10 cellular contexts compared by ENCODE assay signal in genomic region chr20:50546729-50547314, GRCh38. TPM values are rescaled to one million over a fixed set of nuclear protein-coding genes. Genes with fewer than 3 reads are reported as not detected.
DNase-seq lines count a peak whose midpoint lies in the region; ATAC-seq, FAIRE-seq and TF ChIP-seq lines count a peak whose summit lies in the region.
"Had no signal": no experiment of that assay in that cellular context is flagged by ENCODE, and none has a peak within 500 bp of the region (broad histone marks: within the 10 kb centered on the region; RNA-seq: fewer than 3 reads in every experiment).

No MANE protein-coding gene starts in this region.

- H3K27me3 ChIP-seq in right atrium auricular region, result no peaks in the 10 kb centered on the region
- H3K27me3 ChIP-seq in thymus (ENCODE audit: control insufficient read depth, insufficient read depth), result no peaks in the 10 kb centered on the region
- H3K27me3 ChIP-seq: cardiac muscle cell had no signal

- peaks cover 7% of the 10 kb centered on the region for H3K36me3 ChIP-seq in right atrium auricular region
- peaks cover 5% of the 10 kb centered on the region for H3K36me3 ChIP-seq in thymus (ENCODE audit: control insufficient read depth, insufficient read depth)
- H3K36me3 ChIP-seq: cardiac muscle cell had no signal

- no peak for TF ChIP-seq CTCF in right atrium auricular region (IDR thresholded peaks at IDR 0.05)
- no peak for TF ChIP-seq CTCF in fibroblast of villous mesenchyme (IDR thresholded peaks at IDR 0.05; ENCODE audit: insufficient read depth, low read depth, low read length)

- H3K9me3 ChIP-seq in right atrium auricular region (no peaks in the 10 kb centered on the region), thymus (ENCODE audit: control insufficient read depth) (no peaks in the 10 kb centered on the region)

- ATAC-seq in Right ventricle myocardium superior (ENCODE audit: poor library complexity), result peak; percentile 72

- H3K4me3 ChIP-seq in right atrium auricular region, result no peak overlapping the region
- H3K4me3 ChIP-seq in fibroblast of villous mesenchyme (ENCODE audit: low read depth, low read length), result no peak overlapping the region
- no peak overlapping the region for H3K4me3 ChIP-seq in thymus (ENCODE audit: low read length)
- H3K4me3 ChIP-seq: cardiac muscle cell, SK-N-MC had no signal

- peaks cover 0 to 51% of the 10 kb centered on the region in 2 donors for H3K4me1 ChIP-seq in right atrium auricular region
- peaks cover 11% of the 10 kb centered on the region for H3K4me1 ChIP-seq in thymus (ENCODE audit: control insufficient read depth, insufficient read depth, low read length)

- no peak for DNase-seq in Right ventricle myocardium superior
- DNase-seq in right atrium auricular region (ENCODE audit: low spot score), result no peak
- DNase-seq in NOMO-1 treated with DMSO at 0.1 percent for 48 hours (lab: John Stamatoyannopoulos, UW; ENCODE audit: unreplicated experiment), result peak; percentile 94
- peak; percentile 55 for DNase-seq in fibroblast of villous mesenchyme (ENCODE audit: low read depth)
- DNase-seq in NCI-H2107 treated with DMSO at 0.1 percent for 48 hours (lab: John Stamatoyannopoulos, UW; ENCODE audit: unreplicated experiment), result no peak
- DNase-seq in LoVo (ENCODE audit: low spot score), result no peak
- DNase-seq in frontal cortex (ENCODE audit: low spot score in 2 of 2), result no peak

- H3K27ac ChIP-seq in right atrium auricular region (no peak overlapping the region), thymus (ENCODE audit: low read depth) (peak overlapping the region; percentile 65)
- H3K27ac ChIP-seq: cardiac muscle cell had no signal

- intact Hi-C loops in Right ventricle myocardium superior (cut with DNase I), result no loop called here

- no peak for FAIRE-seq in frontal cortex (lab: Jason Lieb, UNC)

- 62% methylated on average over 5 of the region's 5 CpGs for WGBS in thymus

RNA-seq across cellular contexts. Expression of gene PTPN1, which starts 36.6 kb away (rescaled TPM):
- total RNA-seq in Right ventricle myocardium superior (20.1 TPM), right atrium auricular region (10 to 100 TPM; 28.1 to 38.7 TPM), fibroblast of villous mesenchyme (27.1 and 45.3 TPM in 2 replicates), frontal cortex (15.9 TPM)
- 56.1 TPM for polyA plus RNA-seq in thymus

Comparison
In these comparisons a context has a peak if more than half of its experiments do, and no peak if none do; other contexts are left out.
1. DNase-seq: peak in NOMO-1 treated with DMSO at 0.1 percent for 48 hours (single experiment) and fibroblast of villous mesenchyme (single experiment); none in Right ventricle myocardium superior (single experiment), right atrium auricular region (single experiment), NCI-H2107 treated with DMSO at 0.1 percent for 48 hours (single experiment), LoVo (single experiment) and frontal cortex (0 of 2).